11 cellular contexts compared by ENCODE assay signal in genomic region chr18:26575865-26576217, GRCh38. TPM values are rescaled to one million over a fixed set of nuclear protein-coding genes. Genes with fewer than 3 reads are reported as not detected.
A peak's percentile ranks its signal among the peaks of the same experiment; 100 is the strongest.
DNase-seq lines count a peak whose midpoint lies in the region; ATAC-seq and TF ChIP-seq lines count a peak whose summit lies in the region.
"Had no signal": no experiment of that assay in that cellular context is flagged by ENCODE, and none has a peak within 500 bp of the region (broad histone marks: within the 10 kb centered on the region; RNA-seq: fewer than 3 reads in every experiment).

No MANE protein-coding gene starts in this region.

- ATAC-seq in left cardiac atrium (no peak), upper lobe of right lung (no peak)

- TF ChIP-seq CTCF in left ventricle myocardium inferior (IDR thresholded peaks at IDR 0.05; ENCODE audit: borderline replicate concordance) (no peak), astrocyte of the cerebellum (IDR thresholded peaks at IDR 0.05; ENCODE audit: low read depth, low read length, missing control alignments) (no peak), upper lobe of right lung (IDR thresholded peaks at IDR 0.05) (no peak), spleen (IDR thresholded peaks at IDR 0.05 in 8 of 11, conservative IDR thresholded peaks at IDR 0.05 in 3 of 11) (no peak)

- no peak overlapping the region for H3K23ac ChIP-seq in mesendoderm (ENCODE audit: low read length)

- in situ Hi-C loops in astrocyte of the cerebellum (cut with HindIII; ENCODE audit: low sequenced_read_pairs): no loop called here

- no peak overlapping the region for H2BK5ac ChIP-seq in mesendoderm (ENCODE audit: low read length)

- H3K27me3 ChIP-seq in left ventricle myocardium inferior (ENCODE audit: low read depth) (peaks cover 12% of the 10 kb centered on the region), mesendoderm (ENCODE audit: insufficient read depth, low read length, poor library complexity) (no peaks in the 10 kb centered on the region), upper lobe of right lung (peaks cover 14% of the 10 kb centered on the region), spleen (replicated peaks in 1 of 7) (peaks cover 0 to 76% (median 26%) of the 10 kb centered on the region in 7 donors)

- H3K4ac ChIP-seq in mesendoderm (ENCODE audit: low read depth, low read length): no peak overlapping the region

- H3K18ac ChIP-seq in mesendoderm (ENCODE audit: low read length): no peak overlapping the region

- no peak overlapping the region for H2BK120ac ChIP-seq in mesendoderm (ENCODE audit: low read depth, low read length)

- no peak overlapping the region for H4K8ac ChIP-seq in mesendoderm (ENCODE audit: low read depth, low read length)

- H3K36me3 ChIP-seq in left ventricle myocardium inferior: no peaks in the 10 kb centered on the region
- no peaks in the 10 kb centered on the region for H3K36me3 ChIP-seq in mesendoderm (ENCODE audit: control insufficient read depth, insufficient read depth, low read length)
- no peaks in the 10 kb centered on the region for H3K36me3 ChIP-seq in upper lobe of right lung
- H3K36me3 ChIP-seq in spleen: no peaks in the 10 kb centered on the region
- H3K36me3 ChIP-seq: prostate gland had no signal

- no peak for TF ChIP-seq POLR2A in spleen (IDR thresholded peaks at IDR 0.05)

- peak overlapping the region; percentile 68 for H3K56ac ChIP-seq in mesendoderm (ENCODE audit: low read length)

- peak overlapping the region; percentile 61 for H3K4me3 ChIP-seq in left ventricle myocardium inferior
- peak overlapping the region; percentile 45 for H3K4me3 ChIP-seq in astrocyte of the cerebellum (ENCODE audit: low read depth, low read length)
- no peak overlapping the region for H3K4me3 ChIP-seq in mesendoderm (ENCODE audit: low read length)
- peak overlapping the region; percentile 36 for H3K4me3 ChIP-seq in upper lobe of right lung
- H3K4me3 ChIP-seq in spleen: peak overlapping the region in 2 of 8 donors; percentile 38 to 55

- H3K9me3 ChIP-seq in left ventricle myocardium inferior (replicated peaks) (no peaks in the 10 kb centered on the region), upper lobe of right lung (no peaks in the 10 kb centered on the region), spleen (no peaks in the 10 kb centered on the region)
- H3K9me3 ChIP-seq: prostate gland had no signal

- no peak overlapping the region for H3K4me2 ChIP-seq in mesendoderm (ENCODE audit: low read length)

- no peaks in the 10 kb centered on the region for H3K79me1 ChIP-seq in mesendoderm (ENCODE audit: low read length)

- H2BK15ac ChIP-seq in mesendoderm (replicated peaks; ENCODE audit: low read depth): no peak overlapping the region

- H3K4me1 ChIP-seq in left ventricle myocardium inferior (peaks cover 11% of the 10 kb centered on the region), mesendoderm (ENCODE audit: control insufficient read depth, low read depth, low read length) (peaks cover 4% of the 10 kb centered on the region), upper lobe of right lung (no peaks in the 10 kb centered on the region), spleen (peaks cover 0 to 15% (median 11%) of the 10 kb centered on the region in 6 donors)
- H3K4me1 ChIP-seq: prostate gland had no signal

- no peak for DNase-seq in left ventricle myocardium inferior
- DNase-seq in left cardiac atrium: no peak
- DNase-seq in astrocyte of the cerebellum (ENCODE audit: low read depth): no peak
- peak; percentile 18 for DNase-seq in mesendoderm
- DNase-seq in upper lobe of right lung: no peak
- DNase-seq in NCI-H82 treated with DMSO at 0.1 percent for 48 hours (lab: John Stamatoyannopoulos, UW; ENCODE audit: unreplicated experiment): no peak
- DNase-seq in DMS 273 (lab: John Stamatoyannopoulos, UW; ENCODE audit: unreplicated experiment): no peak
- no peak for DNase-seq in spleen
- DNase-seq: activated naive CD4-positive, alpha-beta T cell treated with Interleukin-2 at 50 U/mL for 16 hours had no signal

- no peaks in the 10 kb centered on the region for H3K79me2 ChIP-seq in mesendoderm (ENCODE audit: control insufficient read depth, insufficient read depth, low read length)

- no CpG with 5 or more reads among the region's 8 CpGs for WGBS in mesendoderm (ENCODE audit: extremely low coverage, insufficient coverage, low lambda C conversion rate)
- WGBS in spleen, 5 donors: 57 to 73% (median 66%) methylated on average over 8 of the region's 8 CpGs

- no peak overlapping the region for H4K5ac ChIP-seq in mesendoderm (ENCODE audit: low read length)

- no peak overlapping the region for H3K9ac ChIP-seq in mesendoderm (ENCODE audit: low read length)

- intact Hi-C loops in left ventricle myocardium inferior (cut with micrococcal nuclease) (no loop called here), left cardiac atrium (cut with DNase I) (no loop called here), upper lobe of right lung (cut with DNase I) (no loop called here), spleen (cut with DNase I; ENCODE audit: low total_unique reads) (no loop called here)

- H2AK5ac ChIP-seq in mesendoderm (ENCODE audit: low read length): no peak overlapping the region

- no peak overlapping the region for H3K27ac ChIP-seq in left ventricle myocardium inferior (replicated peaks)
- H3K27ac ChIP-seq in mesendoderm (ENCODE audit: low read depth, low read length): no peak overlapping the region
- H3K27ac ChIP-seq in upper lobe of right lung: no peak overlapping the region
- no peak overlapping the region for H3K27ac ChIP-seq in spleen

RNA-seq across cellular contexts. Expression of gene KCTD1, which starts 27.5 kb away (rescaled TPM):
- total RNA-seq in left ventricle myocardium inferior: 6.4 TPM
- total RNA-seq in left cardiac atrium: 10 to 100 TPM; 35.6 to 42.2 TPM
- 6.5 TPM for polyA plus RNA-seq in mesendoderm (2013, experiment 1 of 2)
- polyA plus RNA-seq in mesendoderm (2013, experiment 2 of 2): 6.1 TPM
- total RNA-seq in upper lobe of right lung: 9.8 TPM
- total RNA-seq in spleen: 10 to 100 TPM in 3 of 7 donors, 1 to 10 TPM in 4; 4.5 to 11.8 (median 7.7) TPM
- 1 to 10 TPM; 1.6 to 3.1 (median 2.4) TPM for polyA plus RNA-seq in spleen
- polyA plus RNA-seq: CD14-positive monocyte had no signal
